Comparison of ENCODE assay signal across 1 cellular context in the genomic region with DNA sequence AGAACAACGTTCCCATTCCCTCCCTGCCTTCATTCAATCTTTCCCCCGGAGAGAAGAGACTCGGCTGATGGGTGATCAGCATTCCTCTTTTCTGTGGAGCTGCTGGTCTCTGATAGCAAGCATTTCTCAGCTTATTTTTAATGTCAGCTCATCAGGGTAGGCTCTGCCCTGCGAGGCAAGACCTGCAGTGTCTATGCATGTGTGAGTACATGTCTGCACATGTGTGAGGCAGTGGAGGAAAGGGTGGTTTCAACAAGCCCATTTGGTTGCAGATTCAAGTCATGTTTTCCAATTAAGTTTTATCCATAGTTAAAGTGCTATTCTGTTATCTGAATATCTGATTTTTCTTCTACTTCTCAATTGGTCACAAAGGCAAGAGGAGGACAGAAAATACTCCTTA.
TF ChIP-seq lines count a peak whose summit lies in the region.

No MANE protein-coding gene starts in this region.

TF ChIP-seq in GM23338, 12 proteins besides CTCF, POLR2A, EP300 and RAD21:
- TF ChIP-seq, protein P1, sequence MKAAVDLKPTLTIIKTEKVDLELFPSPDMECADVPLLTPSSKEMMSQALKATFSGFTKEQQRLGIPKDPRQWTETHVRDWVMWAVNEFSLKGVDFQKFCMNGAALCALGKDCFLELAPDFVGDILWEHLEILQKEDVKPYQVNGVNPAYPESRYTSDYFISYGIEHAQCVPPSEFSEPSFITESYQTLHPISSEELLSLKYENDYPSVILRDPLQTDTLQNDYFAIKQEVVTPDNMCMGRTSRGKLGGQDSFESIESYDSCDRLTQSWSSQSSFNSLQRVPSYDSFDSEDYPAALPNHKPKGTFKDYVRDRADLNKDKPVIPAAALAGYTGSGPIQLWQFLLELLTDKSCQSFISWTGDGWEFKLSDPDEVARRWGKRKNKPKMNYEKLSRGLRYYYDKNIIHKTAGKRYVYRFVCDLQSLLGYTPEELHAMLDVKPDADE (IDR thresholded peaks at IDR 0.05) = no peak
- TF ChIP-seq EZH2 (IDR thresholded peaks at IDR 0.05; ENCODE audit: low read depth, unreplicated experiment) = no peak
- TF ChIP-seq CREB1 (CRISPR knock-in tag; IDR thresholded peaks at IDR 0.05; ENCODE audit: low read depth) = no peak
- no peak for TF ChIP-seq ZNF114 (CRISPR knock-in tag; IDR thresholded peaks at IDR 0.05)
- no peak for TF ChIP-seq ZNF331 (CRISPR knock-in tag; IDR thresholded peaks at IDR 0.05; ENCODE audit: low read depth)
- TF ChIP-seq POLR2AphosphoS5 (IDR thresholded peaks at IDR 0.05; ENCODE audit: low read depth) = no peak
- TF ChIP-seq EZH2phosphoT487 (IDR thresholded peaks at IDR 0.05; ENCODE audit: unreplicated experiment) = no peak
